8 cellular contexts compared by ENCODE assay signal in genomic region chr3:196081834-196082470, GRCh38. TPM values are rescaled to one million over a fixed set of nuclear protein-coding genes. Genes with fewer than 3 reads are reported as not detected.
DNase-seq lines count a peak whose midpoint lies in the region; ATAC-seq and TF ChIP-seq lines count a peak whose summit lies in the region.

TSS of gene TFRC (minus strand) at chr3:196082090. CDS start at chr3:196077099, 4,991 bp downstream.

- no peaks in the 10 kb centered on the region for H3K36me3 ChIP-seq in aorta (ENCODE audit: control insufficient read depth in 1 of 2, insufficient read depth in 2 of 2, low read length in 1 of 2)

- WGBS in aorta, 2 donors = 0 to 1% methylated on average over 61 to 66 of the region's 66 CpGs

- H3K27ac ChIP-seq in aorta (ENCODE audit: low read depth in 1 of 2, low read length in 2 of 2) = peak within 1 kb of the TSS in 1 of 2 donors; percentile 53

- intact Hi-C loops in aorta (cut with DNase I) = no loop called here

- H3K27me3 ChIP-seq in aorta (ENCODE audit: control insufficient read depth in 1 of 2, insufficient read depth in 2 of 2, low read length in 1 of 2) = no peaks in the 10 kb centered on the region

- no peaks in the 10 kb centered on the region for H3K4me1 ChIP-seq in aorta (ENCODE audit: control insufficient read depth in 1 of 2, insufficient read depth in 2 of 2, low read length in 2 of 2)

- ATAC-seq in GM18511 (IDR thresholded peaks at IDR 0.05; ENCODE audit: unreplicated experiment) (peak; percentile 90), HG03025 (IDR thresholded peaks at IDR 0.05; ENCODE audit: low FRiP score, unreplicated experiment) (peak; percentile 80), aorta (ENCODE audit: low FRiP score) (peak; percentile 99)

- in situ Hi-C loops in astrocyte of the cerebellum (cut with HindIII; ENCODE audit: low sequenced_read_pairs) = no loop called here

- H3K9me3 ChIP-seq in aorta (ENCODE audit: control insufficient read depth, low read length) = no peaks in the 10 kb centered on the region

- DNase-seq in NCI-H2081 (lab: John Stamatoyannopoulos, UW) (peak; percentile 99 to 100), T-helper 9 cell (peak; percentile 94), astrocyte of the cerebellum (ENCODE audit: low read depth) (peak; percentile 68), hepatic stellate cell (ENCODE audit: low spot score) (peak; percentile 99), renal cortical epithelial cell (ENCODE audit: low read depth) (peak; percentile 77), aorta (peak; percentile 96 to 98)

- TF ChIP-seq CTCF in astrocyte of the cerebellum (IDR thresholded peaks at IDR 0.05; ENCODE audit: low read depth, low read length, missing control alignments) = no peak

- H3K4me3 ChIP-seq in astrocyte of the cerebellum (ENCODE audit: low read depth, low read length) (peak within 1 kb of the TSS; percentile 91), aorta (ENCODE audit: low read length in 2 of 2) (peak within 1 kb of the TSS; percentile 38 to 71)

RNA-seq across cellular contexts. Expression of gene TFRC, which starts in this region (rescaled TPM):
- 144 and 148 TPM in 2 replicates for total RNA-seq in renal cortical epithelial cell
- total RNA-seq in aorta = 100 to 1,000 TPM in 1 of 2 donors, 10 to 100 TPM in 1; 81.8 to 141 TPM
- polyA plus RNA-seq in aorta = 10 to 100 TPM; 19.5 to 23.7 TPM
